ENCODE assay signal across 10 cellular contexts in genomic region chr5:160463775-160464465, GRCh38. TPM values are rescaled to one million over a fixed set of nuclear protein-coding genes. Genes with fewer than 3 reads are reported as not detected.
DNase-seq lines count a peak whose midpoint lies in the region; ATAC-seq and TF ChIP-seq lines count a peak whose summit lies in the region.
"Had no signal": no experiment of that assay in that cellular context is flagged by ENCODE, and none has a peak within 500 bp of the region (broad histone marks: within the 10 kb centered on the region; RNA-seq: fewer than 3 reads in every experiment).

No MANE protein-coding gene starts in this region.

- no peak for TF ChIP-seq POLR2A in prostate gland (IDR thresholded peaks at IDR 0.05)

- H3K36me3 ChIP-seq in OCI-LY3 (replicated peaks; ENCODE audit: low read depth, low read length) (no peaks in the 10 kb centered on the region), prostate gland (no peaks in the 10 kb centered on the region), SJCRH30 (no peaks in the 10 kb centered on the region)

- peaks cover 71% of the 10 kb centered on the region for H3K4me1 Mint-ChIP-seq in activated T-cell treated with anti-CD3 and anti-CD28 coated beads, Interleukin-2, amount 50 U/mL, for 24 hours (ENCODE audit: low read depth)
- peaks cover 52% of the 10 kb centered on the region for H3K4me1 Mint-ChIP-seq in stimulated activated effector memory CD8-positive, alpha-beta T cell treated with anti-CD3 and anti-CD28 coated beads, Interleukin-12 subunit alpha, Interleukin-12 subunit beta, amount 100 ng/mL, for 72 hours

- H2AFZ ChIP-seq in OCI-LY3 (ENCODE audit: low read depth, low read length), result no peak overlapping the region

- H3K27me3 ChIP-seq in OCI-LY3 (ENCODE audit: low read depth, low read length), result no peaks in the 10 kb centered on the region
- no peaks in the 10 kb centered on the region for H3K27me3 ChIP-seq in prostate gland (replicated peaks; ENCODE audit: insufficient read depth)
- peaks cover 41% of the 10 kb centered on the region for H3K27me3 ChIP-seq in SJCRH30

- DNase-seq in activated T-cell treated with anti-CD3 and anti-CD28 coated beads, Interleukin-2, amount 50 U/mL, for 24 hours, result no peak
- no peak for DNase-seq in activated T-cell treated with anti-CD3 and anti-CD28 coated beads, Interleukin-2, amount 50 U/mL, for 1 hour
- DNase-seq in dermis blood vessel endothelial cell (peak; percentile 79), prostate gland (ENCODE audit: low spot score) (no peak), hypothalamus (lab: John Stamatoyannopoulos, UW) (no peak), SJCRH30 (no peak)
- DNase-seq in stimulated activated effector memory CD8-positive, alpha-beta T cell treated with anti-CD3 and anti-CD28 coated beads, Interleukin-12 subunit alpha, Interleukin-12 subunit beta, amount 100 ng/mL, for 72 hours (ENCODE audit: low spot score in 2 of 2), result no peak
- DNase-seq: NK-92 treated with Interleukin-12 subunit alpha and Interleukin-12 subunit beta, amount 100 ng/mL, for 24 hours had no signal

- H3K4me3 ChIP-seq in OCI-LY3 (ENCODE audit: low read length), result no peak overlapping the region
- no peak overlapping the region for H3K4me3 ChIP-seq in prostate gland
- H3K4me3 ChIP-seq in SJCRH30, result no peak overlapping the region

- peaks cover 7% of the 10 kb centered on the region for H3K36me3 Mint-ChIP-seq in activated T-cell treated with anti-CD3 and anti-CD28 coated beads, Interleukin-2, amount 50 U/mL, for 24 hours (ENCODE audit: low read depth)
- H3K36me3 Mint-ChIP-seq in stimulated activated effector memory CD8-positive, alpha-beta T cell treated with anti-CD3 and anti-CD28 coated beads, Interleukin-12 subunit alpha, Interleukin-12 subunit beta, amount 100 ng/mL, for 72 hours, result peaks cover 12% of the 10 kb centered on the region

- H3K4me3 Mint-ChIP-seq in activated T-cell treated with anti-CD3 and anti-CD28 coated beads, Interleukin-2, amount 50 U/mL, for 24 hours, result peak overlapping the region; percentile 52
- H3K4me3 Mint-ChIP-seq in stimulated activated effector memory CD8-positive, alpha-beta T cell treated with anti-CD3 and anti-CD28 coated beads, Interleukin-12 subunit alpha, Interleukin-12 subunit beta, amount 100 ng/mL, for 72 hours, result no peak overlapping the region

- H3K27ac Mint-ChIP-seq in activated T-cell treated with anti-CD3 and anti-CD28 coated beads, Interleukin-2, amount 50 U/mL, for 24 hours, result peak overlapping the region; percentile 87
- H3K27ac Mint-ChIP-seq in stimulated activated effector memory CD8-positive, alpha-beta T cell treated with anti-CD3 and anti-CD28 coated beads, Interleukin-12 subunit alpha, Interleukin-12 subunit beta, amount 100 ng/mL, for 72 hours, result peak overlapping the region; percentile 73

- no peaks in the 10 kb centered on the region for H3K27me3 Mint-ChIP-seq in activated T-cell treated with anti-CD3 and anti-CD28 coated beads, Interleukin-2, amount 50 U/mL, for 24 hours

- H3K9me3 Mint-ChIP-seq in activated T-cell treated with anti-CD3 and anti-CD28 coated beads, Interleukin-2, amount 50 U/mL, for 24 hours, result no peaks in the 10 kb centered on the region
- H3K9me3 Mint-ChIP-seq in stimulated activated effector memory CD8-positive, alpha-beta T cell treated with anti-CD3 and anti-CD28 coated beads, Interleukin-12 subunit alpha, Interleukin-12 subunit beta, amount 100 ng/mL, for 72 hours, result no peaks in the 10 kb centered on the region

- H3K79me2 ChIP-seq in OCI-LY3 (ENCODE audit: low read length), result peaks cover 12% of the 10 kb centered on the region

- H3K9ac ChIP-seq in OCI-LY3 (ENCODE audit: low read length), result no peak overlapping the region

- no peaks in the 10 kb centered on the region for H3K9me3 ChIP-seq in OCI-LY3 (ENCODE audit: insufficient read depth, low read length)
- no peaks in the 10 kb centered on the region for H3K9me3 ChIP-seq in prostate gland
- H3K9me3 ChIP-seq in SJCRH30 (replicated peaks), result no peaks in the 10 kb centered on the region

- H3K4me1 ChIP-seq in OCI-LY3 (ENCODE audit: low read length) (peaks cover 49% of the 10 kb centered on the region), prostate gland (replicated peaks) (no peaks in the 10 kb centered on the region), SJCRH30 (peaks cover 5% of the 10 kb centered on the region)

- no peak for ATAC-seq in stimulated activated effector memory CD8-positive, alpha-beta T cell treated with anti-CD3 and anti-CD28 coated beads, Interleukin-12 subunit alpha, Interleukin-12 subunit beta, amount 100 ng/mL, for 72 hours

- TF ChIP-seq CTCF in OCI-LY3 (IDR thresholded peaks at IDR 0.05; ENCODE audit: low read depth, low read length) (no peak), prostate gland (IDR thresholded peaks at IDR 0.05) (no peak)

- intact Hi-C loops in prostate gland (cut with DNase I), result no loop called here

- H3K4me2 ChIP-seq in OCI-LY3 (ENCODE audit: low read length), result peak overlapping the region; percentile 31; the same call in 1 of the 2 replicates

- H4K20me1 ChIP-seq in OCI-LY3 (ENCODE audit: insufficient read depth, low read length), result no peaks in the 10 kb centered on the region

- 54% methylated on average over 7 of the region's 7 CpGs for WGBS in prostate gland

- no peak overlapping the region for H3K27ac ChIP-seq in OCI-LY3 (ENCODE audit: low read length)
- no peak overlapping the region for H3K27ac ChIP-seq in prostate gland
- H3K27ac ChIP-seq in SJCRH30, result no peak overlapping the region
- H3K27ac ChIP-seq: HL-60 had no signal

RNA-seq across cellular contexts. Expression of gene PTTG1, which starts 42.3 kb away (rescaled TPM):
- total RNA-seq in dermis blood vessel endothelial cell (60.4 and 190 TPM in 2 replicates), prostate gland (10 to 100 TPM in 1 of 2 donors, 1 to 10 TPM in 1; 4.3 to 44.9 TPM)
- total RNA-seq in SJCRH30 (2014; rRNA removed; shearing (Covaris generic)), result 383 and 394 TPM in 2 replicates

RNA-seq across cellular contexts. Expression of gene SLU7, which starts 45.0 kb away (rescaled TPM):
- total RNA-seq in dermis blood vessel endothelial cell (84.8 and 96.5 TPM in 2 replicates), prostate gland (10 to 100 TPM; 67.4 to 88.0 TPM)
- 38.1 and 45.7 TPM in 2 replicates for total RNA-seq in SJCRH30 (2014; rRNA removed; shearing (Covaris generic))
